ENCODE assay signal across 8 cellular contexts in the genomic region with DNA sequence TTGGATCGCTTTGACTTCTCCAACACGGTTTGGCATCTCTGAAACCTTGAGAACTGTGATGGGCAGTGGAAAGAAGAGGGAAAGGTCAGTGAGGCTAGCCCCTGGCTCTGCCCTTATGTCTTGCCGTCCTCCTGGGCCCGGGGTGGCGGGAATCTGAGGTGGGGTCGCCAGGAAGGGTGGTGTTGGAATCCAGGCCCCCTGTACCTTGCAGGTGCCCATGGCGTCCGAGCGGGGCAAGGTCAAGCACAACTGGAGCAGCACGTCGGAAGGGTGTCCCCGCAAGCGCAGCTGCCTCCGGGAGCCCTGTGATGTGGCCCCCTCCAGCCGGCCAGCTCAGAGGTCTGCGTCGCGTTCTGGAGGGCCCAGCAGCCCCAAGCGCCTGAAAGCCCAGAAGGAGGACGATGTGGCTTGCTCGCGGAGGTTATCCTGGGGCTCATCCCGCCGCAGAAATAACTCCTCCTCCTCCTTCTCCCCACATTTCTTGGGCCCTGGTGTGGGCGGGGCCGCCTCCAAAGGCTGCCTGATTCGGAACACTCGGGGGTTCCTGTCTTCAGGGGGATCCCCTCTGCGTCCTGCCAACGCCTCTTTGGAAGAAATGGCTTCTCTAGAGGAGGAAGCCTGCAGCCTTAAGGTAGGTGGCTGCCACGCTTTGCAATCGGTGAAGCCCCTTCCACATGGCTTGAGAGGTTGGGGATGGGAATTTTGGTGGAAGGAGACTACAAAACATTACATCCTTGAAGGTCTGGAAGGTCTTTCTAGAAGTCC. TPM values are rescaled to one million over a fixed set of nuclear protein-coding genes. Genes with fewer than 3 reads are reported as not detected.
A peak's percentile ranks its signal among the peaks of the same experiment; 100 is the strongest.
DNase-seq lines count a peak whose midpoint lies in the region; ATAC-seq and TF ChIP-seq lines count a peak whose summit lies in the region.

No MANE protein-coding gene starts in this region.

- TF ChIP-seq CTCF in KMS-11 (conservative IDR thresholded peaks at IDR 0.05; ENCODE audit: low read depth, low read length), result no peak

- peak overlapping the region; percentile 75 for H3K9ac ChIP-seq in ES-I3 (ENCODE audit: low read depth, low read length)
- H3K9ac ChIP-seq in KMS-11, result peak overlapping the region; percentile 90
- peak overlapping the region; percentile 33 for H3K9ac ChIP-seq in endocrine pancreas (ENCODE audit: control insufficient read depth, insufficient read depth, low read length)
- peak overlapping the region; percentile 59 for H3K9ac ChIP-seq in muscle layer of colon (ENCODE audit: low read length)

- H3K4me2 ChIP-seq in KMS-11, result peak overlapping the region; percentile 76

- H3K9me3 ChIP-seq in ES-I3 (ENCODE audit: control insufficient read depth, insufficient read depth, low read length), result peaks cover 10% of the 10 kb centered on the region
- peaks cover 1% of the 10 kb centered on the region for H3K9me3 ChIP-seq in endocrine pancreas (ENCODE audit: control insufficient read depth, low read length)
- H3K9me3 ChIP-seq in muscle layer of colon (ENCODE audit: low read length), result no peaks in the 10 kb centered on the region

- peak overlapping the region; percentile 89 for H3K4me3 Mint-ChIP-seq in activated CD8-positive, alpha-beta T cell treated with anti-CD3 and anti-CD28 coated beads, Interleukin-2, amount 10 ng/mL, durations not matched to agents 7 days and 5 days

- no peaks in the 10 kb centered on the region for H4K20me1 ChIP-seq in KMS-11 (ENCODE audit: insufficient read depth)

- H3K36me3 Mint-ChIP-seq in activated CD8-positive, alpha-beta T cell treated with anti-CD3 and anti-CD28 coated beads, Interleukin-2, amount 10 ng/mL, durations not matched to agents 7 days and 5 days (ENCODE audit: low read depth), result peaks cover 70% of the 10 kb centered on the region

- CTCF ChIA-PET in activated CD8-positive, alpha-beta T cell treated with anti-CD3 and anti-CD28 coated beads, Interleukin-2, amount 10 ng/mL, durations not matched to agents 7 days and 5 days (lab: Charles Lee), result interaction anchor here (1.0 to 3.7 kb wide), 4 partner anchors 11 to 26 kb away, joined by 3 to 22 read pairs (median 8); no protein-coding TSS in a partner anchor

- peak overlapping the region; percentile 74 for H3K27ac ChIP-seq in KMS-11
- H3K27ac ChIP-seq in muscle layer of colon (ENCODE audit: low read depth, low read length), result peak overlapping the region; percentile 59

- H3K36me3 ChIP-seq in ES-I3 (ENCODE audit: insufficient read depth, low read length) (peaks cover 7% of the 10 kb centered on the region; the same call in 1 of the 2 replicates), KMS-11 (ENCODE audit: insufficient read depth) (no peaks in the 10 kb centered on the region), endocrine pancreas (ENCODE audit: control insufficient read depth, insufficient read depth, low read length) (no peaks in the 10 kb centered on the region), muscle layer of colon (ENCODE audit: insufficient read depth, low read length) (peaks cover 20% of the 10 kb centered on the region)

- peak overlapping the region; percentile 38; the same call in 1 of the 2 replicates for H2AFZ ChIP-seq in KMS-11 (ENCODE audit: low read depth)

- H3K27me3 Mint-ChIP-seq in activated CD8-positive, alpha-beta T cell treated with anti-CD3 and anti-CD28 coated beads, Interleukin-2, amount 10 ng/mL, durations not matched to agents 7 days and 5 days (ENCODE audit: low read depth), result no peaks in the 10 kb centered on the region

- peak overlapping the region; percentile 90 for H3K27ac Mint-ChIP-seq in activated CD8-positive, alpha-beta T cell treated with anti-CD3 and anti-CD28 coated beads, Interleukin-2, amount 10 ng/mL, durations not matched to agents 7 days and 5 days

- peak; percentile 69 for DNase-seq in activated CD8-positive, alpha-beta T cell treated with anti-CD3 and anti-CD28 coated beads, Interleukin-2, amount 10 ng/mL, durations not matched to agents 7 days and 5 days
- DNase-seq in stimulated activated naive CD8-positive, alpha-beta T cell treated with anti-CD3 and anti-CD28 coated beads, Interleukin-15, Interleukin-2, amounts not matched to agents 100 U/mL and 50 U/mL, for 24 hours, result peak; percentile 86

- ATAC-seq in activated CD8-positive, alpha-beta T cell treated with anti-CD3 and anti-CD28 coated beads, Interleukin-2, amount 10 ng/mL, durations not matched to agents 7 days and 5 days, result peak; percentile 13
- peak; percentile 62 for ATAC-seq in stimulated activated naive CD8-positive, alpha-beta T cell treated with anti-CD3 and anti-CD28 coated beads, Interleukin-15, Interleukin-2, amounts not matched to agents 100 U/mL and 50 U/mL, for 24 hours
- ATAC-seq in GM18873 (IDR thresholded peaks at IDR 0.05; ENCODE audit: low FRiP score, unreplicated experiment) (no peak), GM21360 (IDR thresholded peaks at IDR 0.05; ENCODE audit: unreplicated experiment) (no peak)

- H3K4me3 ChIP-seq in KMS-11 (IDR thresholded peaks at IDR 0.05; ENCODE audit: insufficient read depth, low read depth, low read length), result peak overlapping the region; percentile 21
- peak overlapping the region; percentile 28 for H3K4me3 ChIP-seq in endocrine pancreas (ENCODE audit: control insufficient read depth, insufficient read depth, low read length)
- H3K4me3 ChIP-seq in muscle layer of colon (ENCODE audit: low read depth in 1 of 2, low read length in 2 of 2), result peak overlapping the region; percentile 57 to 93

- H3K9me3 Mint-ChIP-seq in activated CD8-positive, alpha-beta T cell treated with anti-CD3 and anti-CD28 coated beads, Interleukin-2, amount 10 ng/mL, durations not matched to agents 7 days and 5 days (ENCODE audit: insufficient read depth), result peaks cover 18% of the 10 kb centered on the region

- H3K27me3 ChIP-seq in KMS-11 (ENCODE audit: insufficient read depth, low read depth) (no peaks in the 10 kb centered on the region), endocrine pancreas (ENCODE audit: control insufficient read depth, insufficient read depth, low read length) (no peaks in the 10 kb centered on the region), muscle layer of colon (ENCODE audit: control insufficient read depth in 1 of 2, insufficient read depth in 2 of 2, low read length in 2 of 2) (no peaks in the 10 kb centered on the region)

- H3K79me2 ChIP-seq in KMS-11 (ENCODE audit: insufficient read depth, low read depth), result peaks cover 40% of the 10 kb centered on the region

- peaks cover 47% of the 10 kb centered on the region for H3K4me1 Mint-ChIP-seq in activated CD8-positive, alpha-beta T cell treated with anti-CD3 and anti-CD28 coated beads, Interleukin-2, amount 10 ng/mL, durations not matched to agents 7 days and 5 days (ENCODE audit: low read depth)

- peaks cover 8% of the 10 kb centered on the region; the same call in 1 of the 2 replicates for H3K4me1 ChIP-seq in ES-I3 (ENCODE audit: insufficient read depth, low read length)
- peaks cover 19% of the 10 kb centered on the region for H3K4me1 ChIP-seq in KMS-11 (ENCODE audit: low read depth, poor library complexity, severe bottlenecking)
- H3K4me1 ChIP-seq in endocrine pancreas (ENCODE audit: control insufficient read depth, insufficient read depth, low read length), result no peaks in the 10 kb centered on the region
- H3K4me1 ChIP-seq in muscle layer of colon (ENCODE audit: insufficient read depth, low read length), result peaks cover 19% of the 10 kb centered on the region

- POLR2A ChIA-PET in activated CD8-positive, alpha-beta T cell treated with anti-CD3 and anti-CD28 coated beads, Interleukin-2, amount 10 ng/mL, durations not matched to agents 7 days and 5 days (lab: Charles Lee), result interaction anchor here (1.1 to 1.8 kb wide), 6 partner anchors 10 to 59 kb away, joined by 3 to 12 read pairs (median 8); no protein-coding TSS in a partner anchor

RNA-seq across cellular contexts. Expression of gene TATDN2, which starts 0.9 kb away (rescaled TPM):
- 10 to 100 TPM; 57.0 to 61.6 TPM for total RNA-seq in activated CD8-positive, alpha-beta T cell treated with anti-CD3 and anti-CD28 coated beads, Interleukin-2, amount 10 ng/mL, durations not matched to agents 7 days and 5 days

RNA-seq across cellular contexts. Expression of gene GHRL, which starts 43.6 kb away (rescaled TPM):
- total RNA-seq in activated CD8-positive, alpha-beta T cell treated with anti-CD3 and anti-CD28 coated beads, Interleukin-2, amount 10 ng/mL, durations not matched to agents 7 days and 5 days, result under 1 TPM; 0.21 to 0.63 TPM

Comparison
In these comparisons a context has a peak if more than half of its experiments do, and no peak if none do; other contexts are left out.
1. H3K9ac ChIP-seq: peak in every context shown above with its lines; median percentile 90 in KMS-11; 75 in ES-I3; 59 in muscle layer of colon; 33 in endocrine pancreas.
2. H3K4me3 ChIP-seq: peak in every context shown above with its lines; median percentile 75 in muscle layer of colon; 28 in endocrine pancreas; 21 in KMS-11.
3. ATAC-seq: peak in activated CD8-positive, alpha-beta T cell treated with anti-CD3 and anti-CD28 coated beads, Interleukin-2, amount 10 ng/mL, durations not matched to agents 7 days and 5 days (single experiment) and stimulated activated naive CD8-positive, alpha-beta T cell treated with anti-CD3 and anti-CD28 coated beads, Interleukin-15, Interleukin-2, amounts not matched to agents 100 U/mL and 50 U/mL, for 24 hours (single experiment); none in GM18873 (single experiment) and GM21360 (single experiment).